In genomic region chr12:87870493-87870892, GRCh38 we compare ENCODE assay signal across 22 cellular contexts.
DNase-seq lines count a peak whose midpoint lies in the region; ATAC-seq, FAIRE-seq and TF ChIP-seq lines count a peak whose summit lies in the region.
"Had no signal": no experiment of that assay in that cellular context is flagged by ENCODE, and none has a peak within 500 bp of the region (broad histone marks: within the 10 kb centered on the region; RNA-seq: fewer than 3 reads in every experiment).

No MANE protein-coding gene starts in this region.

- no peak for TF ChIP-seq EP300 in A549 (IDR thresholded peaks at IDR 0.05)
- no peak for TF ChIP-seq EP300 in neural cell (conservative IDR thresholded peaks at IDR 0.05; ENCODE audit: poor library complexity, severe bottlenecking)

- H3K79me2 ChIP-seq in neural cell (replicated peaks; ENCODE audit: insufficient read depth, low read length) = no peaks in the 10 kb centered on the region

- H3K4me1 Mint-ChIP-seq in brain = peaks cover 43% of the 10 kb centered on the region
- H3K4me1 Mint-ChIP-seq: IgD-negative memory B cell had no signal

- CTCF ChIA-PET in A549 (lab: Yijun Ruan, JAX) = interaction anchor here (1.0 to 1.8 kb wide), 2 partner anchors 22 to 23 kb away, joined by 3 to 4 read pairs; no protein-coding TSS in a partner anchor

- H3K4me3 ChIP-seq in A549 = no peak overlapping the region
- no peak overlapping the region for H3K4me3 ChIP-seq in neural cell (ENCODE audit: low read length)

- H4K20me1 ChIP-seq in neural cell (ENCODE audit: insufficient read depth) = no peaks in the 10 kb centered on the region

- peak overlapping the region in 2 of 5 experiments; percentile 5 to 59 for H3K4me3 Mint-ChIP-seq in brain
- H3K4me3 Mint-ChIP-seq: IgD-negative memory B cell had no signal

- peak overlapping the region; percentile 22 to 90 (median 66) for H3K27ac Mint-ChIP-seq in brain
- H3K27ac Mint-ChIP-seq: IgD-negative memory B cell had no signal

- no peaks in the 10 kb centered on the region for H3K36me3 ChIP-seq in neural cell (ENCODE audit: insufficient read depth, low read length)

- no peak overlapping the region for H3K27ac ChIP-seq in A549
- H3K27ac ChIP-seq in neural cell (ENCODE audit: low read length) = no peak overlapping the region
- H3K27ac ChIP-seq: C4-2B, RWPE1 had no signal

- no peak for FAIRE-seq in A549 (lab: Jason Lieb, UNC)
- FAIRE-seq: GM19239 had no signal

- peak overlapping the region; percentile 9 for H2AFZ ChIP-seq in neural cell (ENCODE audit: low read depth, low read length)

- DNase-seq in A549 (ENCODE audit: low read depth in 1 of 2, low spot score in 1 of 2) (no peak), HuH-7 (ENCODE audit: low spot score) (peak; percentile 5), superior temporal gyrus (ENCODE audit: extremely low spot score) (no peak), NCI-H82 treated with DMSO at 0.1 percent for 48 hours (lab: John Stamatoyannopoulos, UW; ENCODE audit: unreplicated experiment) (no peak)
- DNase-seq: EL; GF-D8; Karpas-422; NCI-H1048; NCI-H1417 treated with DMSO at 0.1 percent for 48 hours; NCI-H187; NCI-H69; NK-92 treated with Interleukin-12 subunit alpha and Interleukin-12 subunit beta, amount 100 ng/mL, for 24 hours; SHP77 treated with DMSO at 0.1 percent for 48 hours had no signal

- no peaks in the 10 kb centered on the region for H3K27me3 ChIP-seq in neural cell (ENCODE audit: insufficient read depth, low read depth, low read length)

- ATAC-seq in A549 (no peak), GM21717 (IDR thresholded peaks at IDR 0.05; ENCODE audit: unreplicated experiment) (no peak), GM19452 (IDR thresholded peaks at IDR 0.05; ENCODE audit: unreplicated experiment) (no peak)
- ATAC-seq: HCT116 had no signal

- peaks cover 0 to 4% (median 0%) of the 10 kb centered on the region in 5 experiments for H3K9me3 Mint-ChIP-seq in brain

- POLR2A ChIA-PET in A549 (lab: Yijun Ruan, JAX) = no interaction called here

- TF ChIP-seq CTCF in A549 (IDR thresholded peaks at IDR 0.05) = no peak
- TF ChIP-seq CTCF in brain (conservative IDR thresholded peaks at IDR 0.05) = no peak
- TF ChIP-seq CTCF in neural cell (IDR thresholded peaks at IDR 0.05; ENCODE audit: poor library complexity, severe bottlenecking) = no peak

- no peak overlapping the region for H3K9ac ChIP-seq in neural cell (ENCODE audit: low read length)

- no peak for TF ChIP-seq RAD21 in A549 (conservative IDR thresholded peaks at IDR 0.05 in 1 of 2, IDR thresholded peaks at IDR 0.05 in 1 of 2)
- TF ChIP-seq RAD21 in neural cell (conservative IDR thresholded peaks at IDR 0.05) = no peak

- peaks cover 8% of the 10 kb centered on the region; the same call in 1 of the 3 replicates for H3K4me1 ChIP-seq in A549

- no peaks in the 10 kb centered on the region for H3K9me2 ChIP-seq in neural cell (ENCODE audit: insufficient read depth, low read length)

- no peaks in the 10 kb centered on the region for H3F3A ChIP-seq in neural cell (ENCODE audit: insufficient read depth, low read length, poor library complexity, severe bottlenecking)

- H3K27me3 Mint-ChIP-seq in brain = no peaks in the 10 kb centered on the region
- H3K27me3 Mint-ChIP-seq: IgD-negative memory B cell had no signal

- no peaks in the 10 kb centered on the region for H3K36me3 Mint-ChIP-seq in brain
- H3K36me3 Mint-ChIP-seq: IgD-negative memory B cell had no signal

- TF ChIP-seq POLR2A in A549 (IDR thresholded peaks at IDR 0.05; ENCODE audit: low read length) = no peak

- no peaks in the 10 kb centered on the region for H3K9me3 ChIP-seq in A549
- H3K9me3 ChIP-seq in neural cell (ENCODE audit: low read length) = no peaks in the 10 kb centered on the region

- H3K4me2 ChIP-seq in A549 (0 out of 3 replicates have a peak overlapping the region, but pooled peaks have one; percentile 4), neural cell (ENCODE audit: low read length) (no peak overlapping the region)

- WGBS in A549 (ENCODE audit: missing lambda C conversion rate) = 79% methylated on average over 4 of the region's 4 CpGs

TF ChIP-seq in A549, 52 proteins besides CTCF, POLR2A, EP300 and RAD21 (continues in another document):
- TF ChIP-seq HEYL (CRISPR knock-in tag; IDR thresholded peaks at IDR 0.05) (no peak), NR3C1 (IDR thresholded peaks at IDR 0.05) (no peak), ZC3H11A (IDR thresholded peaks at IDR 0.05) (no peak), JUN (IDR thresholded peaks at IDR 0.05) (no peak), HES2 (IDR thresholded peaks at IDR 0.05) (no peak), CEBPB (IDR thresholded peaks at IDR 0.05) (no peak), POLR2AphosphoS2 (conservative IDR thresholded peaks at IDR 0.05; ENCODE audit: low read length) (no peak), ZSCAN20 (CRISPR knock-in tag; IDR thresholded peaks at IDR 0.05) (no peak), TFCP2L1 (CRISPR knock-in tag; IDR thresholded peaks at IDR 0.05) (no peak), MAFK (IDR thresholded peaks at IDR 0.05; ENCODE audit: partially characterized antibody) (no peak), PBX3 (IDR thresholded peaks at IDR 0.05) (no peak), BHLHE40 (IDR thresholded peaks at IDR 0.05; ENCODE audit: low read depth, low read length) (no peak), KDM1A (IDR thresholded peaks at IDR 0.05; ENCODE audit: low read depth) (no peak), RFX5 (IDR thresholded peaks at IDR 0.05) (no peak), ATOH8 (CRISPR knock-in tag; IDR thresholded peaks at IDR 0.05; ENCODE audit: low read depth) (no peak), SREBF2 (IDR thresholded peaks at IDR 0.05) (no peak)

TF ChIP-seq in neural cell, 6 proteins besides CTCF, POLR2A, EP300 and RAD21:
- TF ChIP-seq POLR2AphosphoS5 (IDR thresholded peaks at IDR 0.05) = no peak
- TF ChIP-seq SMC3 (conservative IDR thresholded peaks at IDR 0.05; ENCODE audit: poor library complexity) = no peak
- TF ChIP-seq EZH2 (IDR thresholded peaks at IDR 0.05; ENCODE audit: borderline replicate concordance, insufficient read depth, low read length, poor library complexity, severe bottlenecking) = no peak
- no peak for TF ChIP-seq MXI1 (conservative IDR thresholded peaks at IDR 0.05; ENCODE audit: poor library complexity, severe bottlenecking)
- no peak for TF ChIP-seq TAF1 (IDR thresholded peaks at IDR 0.05; ENCODE audit: low read depth)
- TF ChIP-seq REST (IDR thresholded peaks at IDR 0.05; ENCODE audit: borderline replicate concordance) = no peak
